Comparison of ENCODE assay signal across 11 cellular contexts in genomic region chr1:26829214-26829911, GRCh38. TPM values are rescaled to one million over a fixed set of nuclear protein-coding genes. Genes with fewer than 3 reads are reported as not detected.
A peak's percentile ranks its signal among the peaks of the same experiment; 100 is the strongest.
DNase-seq lines count a peak whose midpoint lies in the region; ATAC-seq and TF ChIP-seq lines count a peak whose summit lies in the region.
"Had no signal": no experiment of that assay in that cellular context is flagged by ENCODE, and none has a peak within 500 bp of the region (broad histone marks: within the 10 kb centered on the region; RNA-seq: fewer than 3 reads in every experiment).

No MANE protein-coding gene starts in this region.

- ATAC-seq in Panc1 (no peak), HG03095 (IDR thresholded peaks at IDR 0.05; ENCODE audit: unreplicated experiment) (no peak), body of pancreas (no peak)

- intact Hi-C loops in MCF 10A (cut with micrococcal nuclease), result no loop called here
- intact Hi-C loops in breast epithelium (cut with DNase I; ENCODE audit: low total_unique reads), result no loop called here
- intact Hi-C loops in Panc1 (cut with micrococcal nuclease; ENCODE audit: unreplicated experiment), result no loop called here
- intact Hi-C loops in stomach (cut with DNase I; ENCODE audit: low total_unique reads), result no loop called here
- intact Hi-C loops in body of pancreas (cut with DNase I), result no loop called here

- DNase-seq in MCF 10A (ENCODE audit: unreplicated experiment) (no peak), breast epithelium (ENCODE audit: low spot score in 2 of 2) (no peak), Panc1 (ENCODE audit: low read depth, low spot score) (no peak), immature natural killer cell (no peak), stomach (no peak), pons (ENCODE audit: low spot score) (no peak), body of pancreas (no peak)
- DNase-seq: NCI-H1694 treated with DMSO at 0.1 percent for 48 hours had no signal

- TF ChIP-seq POLR2A in breast epithelium (IDR thresholded peaks at IDR 0.05) (no peak), stomach (IDR thresholded peaks at IDR 0.05) (no peak), body of pancreas (IDR thresholded peaks at IDR 0.05) (no peak)

- in situ Hi-C loops in Panc1 (cut with HindIII; ENCODE audit: low pct_unique_long_range_greater_than_20kb, low sequenced_read_pairs), result no loop called here

- CTCF ChIA-PET in MCF 10A (lab: Yijun Ruan, JAX), result interaction anchor here (0.8 to 1.9 kb wide), 3 partner anchors 68 to 228 kb away, joined by 3 to 6 read pairs (median 4); no protein-coding TSS in a partner anchor
- CTCF ChIA-PET in Panc1 (lab: Charles Lee), result no interaction called here

- H3K27me3 ChIP-seq in breast epithelium, result no peaks in the 10 kb centered on the region
- no peaks in the 10 kb centered on the region for H3K27me3 ChIP-seq in Panc1 (ENCODE audit: control insufficient read depth, insufficient read depth, low read length)
- no peaks in the 10 kb centered on the region for H3K27me3 ChIP-seq in stomach
- H3K27me3 ChIP-seq in body of pancreas, result no peaks in the 10 kb centered on the region

- no peak for TF ChIP-seq EP300 in stomach (IDR thresholded peaks at IDR 0.05)

- no TSS peak for BruUV-seq in MCF 10A (replicated peaks; lab: Mats Ljungman, UMichigan)
- BruUV-seq in Panc1 (replicated peaks; lab: Mats Ljungman, UMichigan), result TSS peak; percentile 34

- H3K4me3 Mint-ChIP-seq in MCF 10A (ENCODE audit: unreplicated experiment) (peak overlapping the region; percentile 14), immature natural killer cell (peak overlapping the region; percentile 86 to 93 (median 90))

- H3K27ac Mint-ChIP-seq in MCF 10A (ENCODE audit: low read depth, unreplicated experiment) (no peak overlapping the region), immature natural killer cell (peak overlapping the region; percentile 78 to 100 (median 92))

- 85 to 91% (median 90%) methylated on average over 6 of the region's 6 CpGs for WGBS in stomach, 5 donors
- 80 to 84% methylated on average over 6 of the region's 6 CpGs for WGBS in body of pancreas, 2 donors

- H3K27me3 Mint-ChIP-seq in MCF 10A (ENCODE audit: insufficient read depth, unreplicated experiment), result no peaks in the 10 kb centered on the region
- H3K27me3 Mint-ChIP-seq in immature natural killer cell (ENCODE audit: low read depth in 3 of 3), result peaks cover 4 to 11% (median 5%) of the 10 kb centered on the region in 3 donors

- H3K36me3 ChIP-seq in breast epithelium, result peaks cover 7% of the 10 kb centered on the region
- H3K36me3 ChIP-seq in Panc1 (ENCODE audit: control insufficient read depth, insufficient read depth, low read length), result no peaks in the 10 kb centered on the region
- peaks cover 13 to 36% (median 30%) of the 10 kb centered on the region in 4 donors for H3K36me3 ChIP-seq in stomach
- peaks cover 0 to 9% of the 10 kb centered on the region in 2 donors for H3K36me3 ChIP-seq in body of pancreas (replicated peaks in 1 of 2; ENCODE audit: insufficient read depth in 1 of 2, low read depth in 2 of 2)

- peaks cover 20% of the 10 kb centered on the region for H3K4me1 Mint-ChIP-seq in MCF 10A (ENCODE audit: insufficient read depth, unreplicated experiment)
- peaks cover 79 to 84% of the 10 kb centered on the region in 2 donors for H3K4me1 Mint-ChIP-seq in immature natural killer cell

- POLR2A ChIA-PET in MCF 10A (lab: Yijun Ruan, JAX), result interaction anchor here (1.2 to 1.9 kb wide), 3 partner anchors 36 to 131 kb away, joined by 3 to 6 read pairs (median 4); no protein-coding TSS in a partner anchor
- POLR2A ChIA-PET in Panc1 (lab: Charles Lee), result interaction anchor here (0.5 to 1.3 kb wide), 2 partner anchors 15 to 91 kb away, joined by 3 read pairs; no protein-coding TSS in a partner anchor

- H3K9me3 ChIP-seq in breast epithelium (no peaks in the 10 kb centered on the region), Panc1 (ENCODE audit: control insufficient read depth, insufficient read depth, low read depth, low read length) (no peaks in the 10 kb centered on the region), stomach (no peaks in the 10 kb centered on the region), body of pancreas (no peaks in the 10 kb centered on the region)

- TF ChIP-seq CTCF in MCF 10A (IDR thresholded peaks at IDR 0.05; ENCODE audit: unreplicated experiment), result no peak
- no peak for TF ChIP-seq CTCF in breast epithelium (IDR thresholded peaks at IDR 0.05)
- TF ChIP-seq CTCF in Panc1 (IDR thresholded peaks at IDR 0.05), result no peak
- TF ChIP-seq CTCF in stomach (IDR thresholded peaks at IDR 0.05), result no peak
- no peak for TF ChIP-seq CTCF in body of pancreas (IDR thresholded peaks at IDR 0.05)

- H3K36me3 Mint-ChIP-seq in MCF 10A (ENCODE audit: insufficient read depth, unreplicated experiment) (peaks cover 4% of the 10 kb centered on the region), immature natural killer cell (peaks cover 0 to 16% (median 3%) of the 10 kb centered on the region in 3 donors)

- H3K9me3 Mint-ChIP-seq in MCF 10A (ENCODE audit: unreplicated experiment) (no peaks in the 10 kb centered on the region), immature natural killer cell (no peaks in the 10 kb centered on the region)

- H3K4me3 ChIP-seq in breast epithelium (no peak overlapping the region), Panc1 (ENCODE audit: low read depth in 2 of 2, low read length in 2 of 2) (no peak overlapping the region), stomach (peak overlapping the region in 1 of 4 donors; percentile 80), body of pancreas (no peak overlapping the region)

- H3K4me1 ChIP-seq in breast epithelium (peaks cover 4 to 8% of the 10 kb centered on the region in 2 donors), Panc1 (ENCODE audit: control insufficient read depth, insufficient read depth, low read length) (peaks cover 14% of the 10 kb centered on the region), stomach (peaks cover 32 to 73% (median 66%) of the 10 kb centered on the region in 4 donors), body of pancreas (peaks cover 40% of the 10 kb centered on the region)

- H3K27ac ChIP-seq in breast epithelium (no peak overlapping the region), Panc1 (ENCODE audit: low read length) (no peak overlapping the region), stomach (peak overlapping the region in 4 of 5 donors; percentile 74 to 88 (median 84)), body of pancreas (no peak overlapping the region)
- H3K27ac ChIP-seq: VCaP had no signal

RNA-seq across cellular contexts. Expression of gene ZDHHC18, which starts 2.9 kb away (rescaled TPM):
- total RNA-seq in MCF 10A (2022), result 14.0 and 15.5 TPM in 2 replicates
- total RNA-seq in breast epithelium, result 10 to 100 TPM; 12.3 to 35.4 (median 16.4) TPM
- 45.4 TPM for total RNA-seq in Panc1 (2021; ENCODE audit: unreplicated experiment)
- 66.3 TPM for polyA plus RNA-seq in Panc1 (2012; ENCODE audit: insufficient read length)
- 1 to 10 TPM; 7.3 to 8.8 (median 7.8) TPM for polyA plus RNA-seq in immature natural killer cell
- total RNA-seq in stomach, result 10 to 100 TPM in 3 of 5 donors, 1 to 10 TPM in 2; 5.2 to 81.7 (median 13.3) TPM
- 1 to 10 TPM; 6.3 to 9.0 (median 6.7) TPM for polyA plus RNA-seq in stomach
- total RNA-seq in body of pancreas, result 1 to 10 TPM; 4.6 to 5.7 TPM

RNA-seq across cellular contexts. Expression of gene SFN, which starts 33.6 kb away (rescaled TPM):
- total RNA-seq in MCF 10A (2022) (270 and 337 TPM in 2 replicates), breast epithelium (10 to 100 TPM in 2 of 3 donors, not detected in 1; 12.1 to 18.4 TPM), Panc1 (2021; ENCODE audit: unreplicated experiment) (188 TPM), stomach (100 to 1,000 TPM in 1 of 5 donors, 10 to 100 TPM in 4; 17.4 to 109 (median 78.1) TPM), body of pancreas (1 to 10 TPM in 1 of 2 donors, under 1 TPM in 1; 0.66 to 1.6 TPM)
- 353 TPM for polyA plus RNA-seq in Panc1 (2012; ENCODE audit: insufficient read length)
- polyA plus RNA-seq in immature natural killer cell (not detected), stomach (100 to 1,000 TPM in 2 of 3 donors, 10 to 100 TPM in 1; 77.6 to 410 (median 146) TPM)
- total RNA-seq: osteocyte had no signal

RNA-seq across cellular contexts. Expression of gene PIGV, which starts 41.6 kb away (rescaled TPM):
- total RNA-seq in MCF 10A (2022) (13.3 and 14.7 TPM in 2 replicates), breast epithelium (10 to 100 TPM; 18.7 to 36.8 (median 29.7) TPM), Panc1 (2021; ENCODE audit: unreplicated experiment) (20.1 TPM), stomach (10 to 100 TPM in 2 of 5 donors, 1 to 10 TPM in 1, under 1 TPM in 1, not detected in 1; 0.87 to 30.8 (median 8.7) TPM), body of pancreas (10 to 100 TPM; 10.9 to 14.2 TPM)
- 20.2 TPM for polyA plus RNA-seq in Panc1 (2012; ENCODE audit: insufficient read length)
- polyA plus RNA-seq in immature natural killer cell (10 to 100 TPM in 2 of 3 donors, 1 to 10 TPM in 1; 9.8 to 20.0 (median 13.7) TPM), stomach (1 to 10 TPM; 3.4 to 7.5 (median 6.4) TPM)

Comparison
In these comparisons a context has a peak if more than half of its experiments do, and no peak if none do; other contexts are left out.
1. H3K27ac ChIP-seq: peak in stomach (4 of 5); none in breast epithelium (0 of 2), Panc1 (single experiment) and body of pancreas (0 of 4).